1 cellular context compared by ENCODE assay signal in the genomic region with DNA sequence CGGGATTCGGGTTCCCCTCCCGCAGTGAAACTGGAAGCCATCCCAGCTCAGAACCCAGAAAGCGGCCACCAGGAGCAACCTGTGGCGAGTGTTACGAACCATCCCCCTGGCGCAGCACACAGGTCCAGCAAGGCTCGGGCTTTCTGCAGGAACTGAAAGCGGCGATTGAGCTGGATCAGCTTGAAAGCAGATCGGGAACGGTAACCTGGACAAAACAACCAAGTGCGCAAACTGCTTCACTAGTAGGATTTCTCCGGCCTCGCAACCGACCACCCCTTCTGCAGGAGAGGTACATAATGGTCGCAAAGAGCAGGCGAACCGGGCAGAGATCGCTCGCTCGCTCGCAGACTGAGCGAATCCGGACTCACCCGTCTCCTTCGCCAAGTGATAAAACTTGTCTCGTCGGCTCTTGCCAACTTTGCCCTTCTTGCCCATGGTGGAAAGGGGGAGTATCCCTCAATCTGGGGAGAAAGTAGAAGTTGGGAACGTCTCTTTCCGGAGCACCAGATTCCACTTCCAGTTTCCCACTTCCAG.
TF ChIP-seq lines count a peak whose summit lies in the region.

No MANE protein-coding gene starts in this region.

TF ChIP-seq in GM12878, 131 proteins besides CTCF, POLR2A, EP300 and RAD21:
- TF ChIP-seq WRNIP1 (IDR thresholded peaks at IDR 0.05; ENCODE audit: borderline replicate concordance, low read depth, low read length) (0 out of 2 replicates have a peak, but pooled peaks have one; percentile 27), POLR2AphosphoS2 (IDR thresholded peaks at IDR 0.05; ENCODE audit: low read depth, low read length) (0 out of 2 replicates have a peak, but pooled peaks have one; percentile 6), MYC (IDR thresholded peaks at IDR 0.05; ENCODE audit: insufficient read depth, insufficient read length, insufficient replicate concordance, low read length, severe bottlenecking) (peak; percentile 28), ASH2L (IDR thresholded peaks at IDR 0.05; ENCODE audit: borderline replicate concordance, low read depth) (0 out of 2 replicates have a peak, but pooled peaks have one; percentile 6), TAF1 (IDR thresholded peaks at IDR 0.05; ENCODE audit: borderline replicate concordance, low read depth, low read length) (no peak)
- TF ChIP-seq, protein P1, sequence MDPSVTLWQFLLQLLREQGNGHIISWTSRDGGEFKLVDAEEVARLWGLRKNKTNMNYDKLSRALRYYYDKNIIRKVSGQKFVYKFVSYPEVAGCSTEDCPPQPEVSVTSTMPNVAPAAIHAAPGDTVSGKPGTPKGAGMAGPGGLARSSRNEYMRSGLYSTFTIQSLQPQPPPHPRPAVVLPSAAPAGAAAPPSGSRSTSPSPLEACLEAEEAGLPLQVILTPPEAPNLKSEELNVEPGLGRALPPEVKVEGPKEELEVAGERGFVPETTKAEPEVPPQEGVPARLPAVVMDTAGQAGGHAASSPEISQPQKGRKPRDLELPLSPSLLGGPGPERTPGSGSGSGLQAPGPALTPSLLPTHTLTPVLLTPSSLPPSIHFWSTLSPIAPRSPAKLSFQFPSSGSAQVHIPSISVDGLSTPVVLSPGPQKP (IDR thresholded peaks at IDR 0.05; ENCODE audit: low read depth, low read length): no peak
- TF ChIP-seq, protein P2, sequence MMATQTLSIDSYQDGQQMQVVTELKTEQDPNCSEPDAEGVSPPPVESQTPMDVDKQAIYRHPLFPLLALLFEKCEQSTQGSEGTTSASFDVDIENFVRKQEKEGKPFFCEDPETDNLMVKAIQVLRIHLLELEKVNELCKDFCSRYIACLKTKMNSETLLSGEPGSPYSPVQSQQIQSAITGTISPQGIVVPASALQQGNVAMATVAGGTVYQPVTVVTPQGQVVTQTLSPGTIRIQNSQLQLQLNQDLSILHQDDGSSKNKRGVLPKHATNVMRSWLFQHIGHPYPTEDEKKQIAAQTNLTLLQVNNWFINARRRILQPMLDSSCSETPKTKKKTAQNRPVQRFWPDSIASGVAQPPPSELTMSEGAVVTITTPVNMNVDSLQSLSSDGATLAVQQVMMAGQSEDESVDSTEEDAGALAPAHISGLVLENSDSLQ (IDR thresholded peaks at IDR 0.05): no peak
- TF ChIP-seq, protein P3, sequence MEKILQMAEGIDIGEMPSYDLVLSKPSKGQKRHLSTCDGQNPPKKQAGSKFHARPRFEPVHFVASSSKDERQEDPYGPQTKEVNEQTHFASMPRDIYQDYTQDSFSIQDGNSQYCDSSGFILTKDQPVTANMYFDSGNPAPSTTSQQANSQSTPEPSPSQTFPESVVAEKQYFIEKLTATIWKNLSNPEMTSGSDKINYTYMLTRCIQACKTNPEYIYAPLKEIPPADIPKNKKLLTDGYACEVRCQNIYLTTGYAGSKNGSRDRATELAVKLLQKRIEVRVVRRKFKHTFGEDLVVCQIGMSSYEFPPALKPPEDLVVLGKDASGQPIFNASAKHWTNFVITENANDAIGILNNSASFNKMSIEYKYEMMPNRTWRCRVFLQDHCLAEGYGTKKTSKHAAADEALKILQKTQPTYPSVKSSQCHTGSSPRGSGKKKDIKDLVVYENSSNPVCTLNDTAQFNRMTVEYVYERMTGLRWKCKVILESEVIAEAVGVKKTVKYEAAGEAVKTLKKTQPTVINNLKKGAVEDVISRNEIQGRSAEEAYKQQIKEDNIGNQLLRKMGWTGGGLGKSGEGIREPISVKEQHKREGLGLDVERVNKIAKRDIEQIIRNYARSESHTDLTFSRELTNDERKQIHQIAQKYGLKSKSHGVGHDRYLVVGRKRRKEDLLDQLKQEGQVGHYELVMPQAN (conservative IDR thresholded peaks at IDR 0.05): peak; percentile 66; the same call in 1 of the 2 replicates
